ENCODE assay signal across 17 cellular contexts in the genomic region with DNA sequence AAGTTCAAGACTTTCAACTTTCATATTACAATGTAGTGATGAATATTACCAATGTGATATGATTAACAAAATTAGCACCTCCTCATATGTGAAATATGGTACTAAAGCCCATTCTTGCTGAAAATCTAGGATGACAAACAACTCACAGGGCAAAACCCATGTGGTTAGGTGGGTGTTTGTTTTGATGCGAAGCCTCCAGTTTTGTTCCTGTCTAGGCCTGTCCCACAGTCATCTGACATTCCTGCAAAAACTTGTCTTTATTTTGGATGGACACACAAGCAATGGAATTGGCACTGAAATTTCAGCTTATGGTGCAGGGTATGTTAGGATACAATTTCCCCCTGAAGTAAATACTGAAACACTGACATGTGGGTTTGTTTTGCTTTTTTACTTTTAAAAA.
"Had no signal": no experiment of that assay in that cellular context is flagged by ENCODE, and none has a peak within 500 bp of the region (broad histone marks: within the 10 kb centered on the region; RNA-seq: fewer than 3 reads in every experiment).

No MANE protein-coding gene starts in this region.

- FAIRE-seq: TTC549, urothelium cell line had no signal

- DNase-seq: activated CD4-positive, alpha-beta T cell treated with anti-CD3 and anti-CD28 coated beads, Interleukin-2, amount 50 U/mL, for 1 hour; activated naive CD4-positive, alpha-beta T cell treated with anti-CD3 and anti-CD28 coated beads for 36 hours; activated T-cell treated with anti-CD3 and anti-CD28 coated beads for 4 hours; cortex of kidney; effector memory CD8-positive, alpha-beta T cell; erythroblast; foreskin fibroblast; occipital lobe; stimulated activated CD4-positive, alpha-beta T cell treated with anti-CD3 and anti-CD28 coated beads, Interleukin-12 subunit alpha, Interleukin-12 subunit beta, amount 100 ng/mL, for 4 hours; stimulated activated CD4-positive, alpha-beta T cell treated with anti-CD3 and anti-CD28 coated beads, Interleukin-2, amount 100 ng/mL, for 48 hours; T-helper 2 cell; testis had no signal

- H3K27ac ChIP-seq: testis had no signal

- ATAC-seq: activated T-helper 17 cell treated with anti-CD3 and anti-CD28 coated beads, Interleukin-2, amount 50 U/mL, for 72 hours; effector memory CD8-positive, alpha-beta T cell; left lobe of liver; sciatic nerve had no signal

- H3K4me3 ChIP-seq: testis had no signal

- H3K27me3 ChIP-seq: testis had no signal

- H3K9me3 ChIP-seq: testis had no signal
